In the genomic region with DNA sequence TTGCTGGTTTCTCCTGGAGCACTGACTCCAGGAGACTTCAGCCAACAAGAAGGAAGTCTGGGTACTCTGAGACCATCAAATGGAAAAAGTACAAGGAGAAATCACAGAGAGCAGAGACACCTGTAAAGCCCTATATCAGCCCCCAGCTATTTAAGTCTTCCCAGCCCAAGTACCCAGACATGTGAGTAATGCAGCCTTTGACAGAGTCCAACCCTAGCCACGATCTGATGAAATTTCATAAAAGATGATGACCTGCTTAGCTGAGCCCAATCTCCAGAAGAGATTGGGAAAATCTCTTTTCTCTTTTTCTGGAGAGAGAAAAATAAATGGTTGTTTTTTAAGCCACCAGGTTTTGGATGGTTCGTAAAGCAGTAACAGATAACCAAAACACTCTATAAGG, we compare ENCODE assay signal across 1 cellular context.
TF ChIP-seq lines count a peak whose summit lies in the region.

No MANE protein-coding gene starts in this region.

TF ChIP-seq in GM23338, 12 proteins besides CTCF, POLR2A, EP300 and RAD21 (continued from another document):
- TF ChIP-seq, protein P1, sequence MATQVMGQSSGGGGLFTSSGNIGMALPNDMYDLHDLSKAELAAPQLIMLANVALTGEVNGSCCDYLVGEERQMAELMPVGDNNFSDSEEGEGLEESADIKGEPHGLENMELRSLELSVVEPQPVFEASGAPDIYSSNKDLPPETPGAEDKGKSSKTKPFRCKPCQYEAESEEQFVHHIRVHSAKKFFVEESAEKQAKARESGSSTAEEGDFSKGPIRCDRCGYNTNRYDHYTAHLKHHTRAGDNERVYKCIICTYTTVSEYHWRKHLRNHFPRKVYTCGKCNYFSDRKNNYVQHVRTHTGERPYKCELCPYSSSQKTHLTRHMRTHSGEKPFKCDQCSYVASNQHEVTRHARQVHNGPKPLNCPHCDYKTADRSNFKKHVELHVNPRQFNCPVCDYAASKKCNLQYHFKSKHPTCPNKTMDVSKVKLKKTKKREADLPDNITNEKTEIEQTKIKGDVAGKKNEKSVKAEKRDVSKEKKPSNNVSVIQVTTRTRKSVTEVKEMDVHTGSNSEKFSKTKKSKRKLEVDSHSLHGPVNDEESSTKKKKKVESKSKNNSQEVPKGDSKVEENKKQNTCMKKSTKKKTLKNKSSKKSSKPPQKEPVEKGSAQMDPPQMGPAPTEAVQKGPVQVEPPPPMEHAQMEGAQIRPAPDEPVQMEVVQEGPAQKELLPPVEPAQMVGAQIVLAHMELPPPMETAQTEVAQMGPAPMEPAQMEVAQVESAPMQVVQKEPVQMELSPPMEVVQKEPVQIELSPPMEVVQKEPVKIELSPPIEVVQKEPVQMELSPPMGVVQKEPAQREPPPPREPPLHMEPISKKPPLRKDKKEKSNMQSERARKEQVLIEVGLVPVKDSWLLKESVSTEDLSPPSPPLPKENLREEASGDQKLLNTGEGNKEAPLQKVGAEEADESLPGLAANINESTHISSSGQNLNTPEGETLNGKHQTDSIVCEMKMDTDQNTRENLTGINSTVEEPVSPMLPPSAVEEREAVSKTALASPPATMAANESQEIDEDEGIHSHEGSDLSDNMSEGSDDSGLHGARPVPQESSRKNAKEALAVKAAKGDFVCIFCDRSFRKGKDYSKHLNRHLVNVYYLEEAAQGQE (IDR thresholded peaks at IDR 0.05; ENCODE audit: unreplicated experiment) = no peak
- no peak for TF ChIP-seq EZH2 (IDR thresholded peaks at IDR 0.05; ENCODE audit: low read depth, unreplicated experiment)
- TF ChIP-seq CREB1 (CRISPR knock-in tag; IDR thresholded peaks at IDR 0.05; ENCODE audit: low read depth) = no peak
- TF ChIP-seq ZNF114 (CRISPR knock-in tag; IDR thresholded peaks at IDR 0.05) = no peak
- TF ChIP-seq JUNB (IDR thresholded peaks at IDR 0.05; ENCODE audit: unreplicated experiment) = no peak
- TF ChIP-seq POLR2AphosphoS5 (IDR thresholded peaks at IDR 0.05; ENCODE audit: low read depth) = no peak
